ENCODE assay signal across 1 cellular context in the genomic region with DNA sequence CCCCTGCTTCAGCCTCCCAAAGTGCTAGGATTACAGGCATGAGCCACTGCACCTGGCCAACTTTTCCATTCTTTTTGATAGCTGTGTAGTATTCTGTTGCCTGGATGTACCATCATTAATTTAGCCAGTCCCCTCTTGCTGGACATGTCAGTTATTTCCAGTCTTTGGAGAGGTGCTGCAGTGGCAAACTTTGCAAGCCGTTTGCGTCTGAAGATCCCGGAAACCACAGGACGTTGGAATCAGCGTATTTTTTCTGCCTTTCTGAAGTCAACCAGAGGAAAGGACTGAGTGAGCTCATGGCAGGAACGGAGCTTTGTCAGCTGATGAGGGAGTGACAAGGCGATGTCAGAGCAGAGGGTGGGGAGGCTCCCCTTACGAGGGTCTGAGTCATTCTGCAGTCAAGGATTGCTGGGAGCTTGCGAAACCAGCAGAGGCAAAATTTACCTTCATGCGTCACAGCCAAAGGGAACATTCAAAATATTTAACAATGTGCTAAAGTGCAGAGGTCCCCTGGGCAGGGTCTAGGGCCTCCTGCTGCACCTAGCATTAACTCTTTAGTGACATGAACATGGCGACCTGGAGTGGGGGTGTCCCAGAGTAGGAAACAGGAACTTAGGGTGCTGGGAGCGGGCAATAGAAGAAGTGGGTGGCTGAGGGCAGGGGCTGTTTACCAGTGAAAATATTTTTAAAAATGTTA.
A peak's percentile ranks its signal among the peaks of the same experiment; 100 is the strongest.
TF ChIP-seq lines count a peak whose summit lies in the region.

No MANE protein-coding gene starts in this region.

TF ChIP-seq in HepG2, 621 proteins besides CTCF, POLR2A, EP300 and RAD21 (continued from another document and continues in another):
- TF ChIP-seq PHB2 (IDR thresholded peaks at IDR 0.05; ENCODE audit: partially characterized antibody) (no peak), ZNF17 (CRISPR knock-in tag; IDR thresholded peaks at IDR 0.05) (no peak), FIP1L1 (IDR thresholded peaks at IDR 0.05; ENCODE audit: borderline replicate concordance, insufficient read depth, low read depth, low read length) (no peak), ZNF12 (CRISPR knock-in tag; IDR thresholded peaks at IDR 0.05) (peak; percentile 64; the same call in 1 of the 2 replicates), POLR2AphosphoS2 (IDR thresholded peaks at IDR 0.05; ENCODE audit: low read depth, low read length) (no peak), FOXK2 (IDR thresholded peaks at IDR 0.05) (no peak), ZNF816 (CRISPR knock-in tag; IDR thresholded peaks at IDR 0.05; ENCODE audit: borderline replicate concordance) (peak; percentile 80; the same call in 1 of the 2 replicates), SMARCE1 (IDR thresholded peaks at IDR 0.05; ENCODE audit: borderline replicate concordance) (no peak), ZNF782 (CRISPR knock-in tag; IDR thresholded peaks at IDR 0.05; ENCODE audit: borderline replicate concordance) (no peak; the same call in 1 of the 2 replicates), HMG20B (CRISPR knock-in tag; conservative IDR thresholded peaks at IDR 0.05) (peak; percentile 63; the same call in 1 of the 2 replicates), MLLT10 (CRISPR knock-in tag; IDR thresholded peaks at IDR 0.05) (no peak), TAF15 (IDR thresholded peaks at IDR 0.05; ENCODE audit: low read depth, low read length, poor library complexity, severe bottlenecking) (no peak), FLYWCH1 (CRISPR knock-in tag; IDR thresholded peaks at IDR 0.05) (no peak), HES4 (CRISPR knock-in tag; IDR thresholded peaks at IDR 0.05; ENCODE audit: borderline replicate concordance) (no peak), ZNF766 (CRISPR knock-in tag; IDR thresholded peaks at IDR 0.05; ENCODE audit: borderline replicate concordance) (peak; percentile 59), ZNF383 (CRISPR knock-in tag; IDR thresholded peaks at IDR 0.05; ENCODE audit: borderline replicate concordance) (no peak), FOXK1 (CRISPR knock-in tag; IDR thresholded peaks at IDR 0.05; ENCODE audit: borderline replicate concordance, low read depth) (peak; percentile 61; the same call in 1 of the 2 replicates), ELF1 (CRISPR knock-in tag; IDR thresholded peaks at IDR 0.05) (peak; percentile 55; the same call in 1 of the 2 replicates), ZNF652 (CRISPR knock-in tag; IDR thresholded peaks at IDR 0.05; ENCODE audit: borderline replicate concordance, low read depth) (peak; percentile 100), SMAD3 (CRISPR knock-in tag; IDR thresholded peaks at IDR 0.05) (peak; percentile 85; the same call in 1 of the 2 replicates), ASH2L (IDR thresholded peaks at IDR 0.05; ENCODE audit: insufficient read length, low read depth, low read length) (peak; percentile 64), GLI4 (CRISPR knock-in tag; IDR thresholded peaks at IDR 0.05; ENCODE audit: borderline replicate concordance) (no peak), ESRRA (CRISPR knock-in tag; IDR thresholded peaks at IDR 0.05; ENCODE audit: low read depth) (peak; percentile 78), SPEN (CRISPR knock-in tag; IDR thresholded peaks at IDR 0.05; ENCODE audit: low read depth) (peak; percentile 80; the same call in 1 of the 2 replicates), ZNF569 (CRISPR knock-in tag; IDR thresholded peaks at IDR 0.05; ENCODE audit: borderline replicate concordance) (no peak), JUN (CRISPR knock-in tag; IDR thresholded peaks at IDR 0.05) (peak; percentile 94; the same call in 1 of the 2 replicates), NCOA2 (CRISPR knock-in tag; IDR thresholded peaks at IDR 0.05) (peak; percentile 87), NR2F1 (CRISPR knock-in tag; IDR thresholded peaks at IDR 0.05) (peak; percentile 14 to 52; a peak in 2 of 4 replicates), ZNF780A (CRISPR knock-in tag; IDR thresholded peaks at IDR 0.05) (0 out of 2 replicates have a peak, but pooled peaks have one; percentile 38), NAIF1 (CRISPR knock-in tag; IDR thresholded peaks at IDR 0.05; ENCODE audit: borderline replicate concordance) (no peak), ZFP36L2 (CRISPR knock-in tag; IDR thresholded peaks at IDR 0.05) (no peak), PITX1 (CRISPR knock-in tag; IDR thresholded peaks at IDR 0.05) (peak; percentile 74; the same call in 1 of the 2 replicates), EED (CRISPR knock-in tag; IDR thresholded peaks at IDR 0.05) (no peak), ZNF354B (CRISPR knock-in tag; IDR thresholded peaks at IDR 0.05) (no peak)
- TF ChIP-seq, protein P1, sequence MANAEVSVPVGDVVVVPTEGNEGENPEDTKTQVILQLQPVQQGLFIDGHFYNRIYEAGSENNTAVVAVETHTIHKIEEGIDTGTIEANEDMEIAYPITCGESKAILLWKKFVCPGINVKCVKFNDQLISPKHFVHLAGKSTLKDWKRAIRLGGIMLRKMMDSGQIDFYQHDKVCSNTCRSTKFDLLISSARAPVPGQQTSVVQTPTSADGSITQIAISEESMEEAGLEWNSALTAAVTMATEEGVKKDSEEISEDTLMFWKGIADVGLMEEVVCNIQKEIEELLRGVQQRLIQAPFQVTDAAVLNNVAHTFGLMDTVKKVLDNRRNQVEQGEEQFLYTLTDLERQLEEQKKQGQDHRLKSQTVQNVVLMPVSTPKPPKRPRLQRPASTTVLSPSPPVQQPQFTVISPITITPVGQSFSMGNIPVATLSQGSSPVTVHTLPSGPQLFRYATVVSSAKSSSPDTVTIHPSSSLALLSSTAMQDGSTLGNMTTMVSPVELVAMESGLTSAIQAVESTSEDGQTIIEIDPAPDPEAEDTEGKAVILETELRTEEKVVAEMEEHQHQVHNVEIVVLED (CRISPR knock-in tag; IDR thresholded peaks at IDR 0.05; ENCODE audit: borderline replicate concordance): no peak
- TF ChIP-seq, protein P2, sequence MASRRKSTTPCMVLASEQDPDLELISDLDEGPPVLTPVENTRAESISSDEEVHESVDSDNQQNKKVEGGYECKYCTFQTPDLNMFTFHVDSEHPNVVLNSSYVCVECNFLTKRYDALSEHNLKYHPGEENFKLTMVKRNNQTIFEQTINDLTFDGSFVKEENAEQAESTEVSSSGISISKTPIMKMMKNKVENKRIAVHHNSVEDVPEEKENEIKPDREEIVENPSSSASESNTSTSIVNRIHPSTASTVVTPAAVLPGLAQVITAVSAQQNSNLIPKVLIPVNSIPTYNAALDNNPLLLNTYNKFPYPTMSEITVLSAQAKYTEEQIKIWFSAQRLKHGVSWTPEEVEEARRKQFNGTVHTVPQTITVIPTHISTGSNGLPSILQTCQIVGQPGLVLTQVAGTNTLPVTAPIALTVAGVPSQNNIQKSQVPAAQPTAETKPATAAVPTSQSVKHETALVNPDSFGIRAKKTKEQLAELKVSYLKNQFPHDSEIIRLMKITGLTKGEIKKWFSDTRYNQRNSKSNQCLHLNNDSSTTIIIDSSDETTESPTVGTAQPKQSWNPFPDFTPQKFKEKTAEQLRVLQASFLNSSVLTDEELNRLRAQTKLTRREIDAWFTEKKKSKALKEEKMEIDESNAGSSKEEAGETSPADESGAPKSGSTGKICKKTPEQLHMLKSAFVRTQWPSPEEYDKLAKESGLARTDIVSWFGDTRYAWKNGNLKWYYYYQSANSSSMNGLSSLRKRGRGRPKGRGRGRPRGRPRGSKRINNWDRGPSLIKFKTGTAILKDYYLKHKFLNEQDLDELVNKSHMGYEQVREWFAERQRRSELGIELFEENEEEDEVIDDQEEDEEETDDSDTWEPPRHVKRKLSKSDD (CRISPR knock-in tag; IDR thresholded peaks at IDR 0.05; ENCODE audit: low read depth): peak; percentile 93
- TF ChIP-seq, protein P3, sequence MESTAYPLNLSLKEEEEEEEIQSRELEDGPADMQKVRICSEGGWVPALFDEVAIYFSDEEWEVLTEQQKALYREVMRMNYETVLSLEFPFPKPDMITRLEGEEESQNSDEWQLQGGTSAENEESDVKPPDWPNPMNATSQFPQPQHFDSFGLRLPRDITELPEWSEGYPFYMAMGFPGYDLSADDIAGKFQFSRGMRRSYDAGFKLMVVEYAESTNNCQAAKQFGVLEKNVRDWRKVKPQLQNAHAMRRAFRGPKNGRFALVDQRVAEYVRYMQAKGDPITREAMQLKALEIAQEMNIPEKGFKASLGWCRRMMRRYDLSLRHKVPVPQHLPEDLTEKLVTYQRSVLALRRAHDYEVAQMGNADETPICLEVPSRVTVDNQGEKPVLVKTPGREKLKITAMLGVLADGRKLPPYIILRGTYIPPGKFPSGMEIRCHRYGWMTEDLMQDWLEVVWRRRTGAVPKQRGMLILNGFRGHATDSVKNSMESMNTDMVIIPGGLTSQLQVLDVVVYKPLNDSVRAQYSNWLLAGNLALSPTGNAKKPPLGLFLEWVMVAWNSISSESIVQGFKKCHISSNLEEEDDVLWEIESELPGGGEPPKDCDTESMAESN (CRISPR knock-in tag; conservative IDR thresholded peaks at IDR 0.05): peak; percentile 61; the same call in 1 of the 2 replicates
- TF ChIP-seq, protein P4, sequence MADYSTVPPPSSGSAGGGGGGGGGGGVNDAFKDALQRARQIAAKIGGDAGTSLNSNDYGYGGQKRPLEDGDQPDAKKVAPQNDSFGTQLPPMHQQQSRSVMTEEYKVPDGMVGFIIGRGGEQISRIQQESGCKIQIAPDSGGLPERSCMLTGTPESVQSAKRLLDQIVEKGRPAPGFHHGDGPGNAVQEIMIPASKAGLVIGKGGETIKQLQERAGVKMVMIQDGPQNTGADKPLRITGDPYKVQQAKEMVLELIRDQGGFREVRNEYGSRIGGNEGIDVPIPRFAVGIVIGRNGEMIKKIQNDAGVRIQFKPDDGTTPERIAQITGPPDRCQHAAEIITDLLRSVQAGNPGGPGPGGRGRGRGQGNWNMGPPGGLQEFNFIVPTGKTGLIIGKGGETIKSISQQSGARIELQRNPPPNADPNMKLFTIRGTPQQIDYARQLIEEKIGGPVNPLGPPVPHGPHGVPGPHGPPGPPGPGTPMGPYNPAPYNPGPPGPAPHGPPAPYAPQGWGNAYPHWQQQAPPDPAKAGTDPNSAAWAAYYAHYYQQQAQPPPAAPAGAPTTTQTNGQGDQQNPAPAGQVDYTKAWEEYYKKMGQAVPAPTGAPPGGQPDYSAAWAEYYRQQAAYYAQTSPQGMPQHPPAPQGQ (CRISPR knock-in tag; IDR thresholded peaks at IDR 0.05; ENCODE audit: borderline replicate concordance): no peak
- TF ChIP-seq, protein P5, sequence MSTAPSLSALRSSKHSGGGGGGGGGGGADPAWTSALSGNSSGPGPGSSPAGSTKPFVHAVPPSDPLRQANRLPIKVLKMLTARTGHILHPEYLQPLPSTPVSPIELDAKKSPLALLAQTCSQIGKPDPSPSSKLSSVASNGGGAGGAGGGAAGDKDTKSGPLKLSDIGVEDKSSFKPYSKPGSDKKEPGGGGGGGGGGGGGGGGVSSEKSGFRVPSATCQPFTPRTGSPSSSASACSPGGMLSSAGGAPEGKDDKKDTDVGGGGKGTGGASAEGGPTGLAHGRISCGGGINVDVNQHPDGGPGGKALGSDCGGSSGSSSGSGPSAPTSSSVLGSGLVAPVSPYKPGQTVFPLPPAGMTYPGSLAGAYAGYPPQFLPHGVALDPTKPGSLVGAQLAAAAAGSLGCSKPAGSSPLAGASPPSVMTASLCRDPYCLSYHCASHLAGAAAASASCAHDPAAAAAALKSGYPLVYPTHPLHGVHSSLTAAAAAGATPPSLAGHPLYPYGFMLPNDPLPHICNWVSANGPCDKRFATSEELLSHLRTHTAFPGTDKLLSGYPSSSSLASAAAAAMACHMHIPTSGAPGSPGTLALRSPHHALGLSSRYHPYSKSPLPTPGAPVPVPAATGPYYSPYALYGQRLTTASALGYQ (CRISPR knock-in tag; IDR thresholded peaks at IDR 0.05): peak; percentile 83
- TF ChIP-seq, protein P6, sequence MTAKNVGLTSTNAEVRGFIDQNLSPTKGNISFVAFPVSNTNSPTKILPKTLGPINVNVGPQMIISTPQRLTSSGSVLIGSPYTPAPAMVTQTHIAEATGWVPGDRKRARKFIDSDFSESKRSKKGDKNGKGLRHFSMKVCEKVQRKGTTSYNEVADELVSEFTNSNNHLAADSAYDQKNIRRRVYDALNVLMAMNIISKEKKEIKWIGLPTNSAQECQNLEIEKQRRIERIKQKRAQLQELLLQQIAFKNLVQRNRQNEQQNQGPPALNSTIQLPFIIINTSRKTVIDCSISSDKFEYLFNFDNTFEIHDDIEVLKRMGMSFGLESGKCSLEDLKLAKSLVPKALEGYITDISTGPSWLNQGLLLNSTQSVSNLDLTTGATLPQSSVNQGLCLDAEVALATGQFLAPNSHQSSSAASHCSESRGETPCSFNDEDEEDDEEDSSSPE (CRISPR knock-in tag; IDR thresholded peaks at IDR 0.05): no peak
- TF ChIP-seq, protein P7, sequence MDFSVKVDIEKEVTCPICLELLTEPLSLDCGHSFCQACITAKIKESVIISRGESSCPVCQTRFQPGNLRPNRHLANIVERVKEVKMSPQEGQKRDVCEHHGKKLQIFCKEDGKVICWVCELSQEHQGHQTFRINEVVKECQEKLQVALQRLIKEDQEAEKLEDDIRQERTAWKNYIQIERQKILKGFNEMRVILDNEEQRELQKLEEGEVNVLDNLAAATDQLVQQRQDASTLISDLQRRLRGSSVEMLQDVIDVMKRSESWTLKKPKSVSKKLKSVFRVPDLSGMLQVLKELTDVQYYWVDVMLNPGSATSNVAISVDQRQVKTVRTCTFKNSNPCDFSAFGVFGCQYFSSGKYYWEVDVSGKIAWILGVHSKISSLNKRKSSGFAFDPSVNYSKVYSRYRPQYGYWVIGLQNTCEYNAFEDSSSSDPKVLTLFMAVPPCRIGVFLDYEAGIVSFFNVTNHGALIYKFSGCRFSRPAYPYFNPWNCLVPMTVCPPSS (IDR thresholded peaks at IDR 0.05): no peak
- TF ChIP-seq, protein P8, sequence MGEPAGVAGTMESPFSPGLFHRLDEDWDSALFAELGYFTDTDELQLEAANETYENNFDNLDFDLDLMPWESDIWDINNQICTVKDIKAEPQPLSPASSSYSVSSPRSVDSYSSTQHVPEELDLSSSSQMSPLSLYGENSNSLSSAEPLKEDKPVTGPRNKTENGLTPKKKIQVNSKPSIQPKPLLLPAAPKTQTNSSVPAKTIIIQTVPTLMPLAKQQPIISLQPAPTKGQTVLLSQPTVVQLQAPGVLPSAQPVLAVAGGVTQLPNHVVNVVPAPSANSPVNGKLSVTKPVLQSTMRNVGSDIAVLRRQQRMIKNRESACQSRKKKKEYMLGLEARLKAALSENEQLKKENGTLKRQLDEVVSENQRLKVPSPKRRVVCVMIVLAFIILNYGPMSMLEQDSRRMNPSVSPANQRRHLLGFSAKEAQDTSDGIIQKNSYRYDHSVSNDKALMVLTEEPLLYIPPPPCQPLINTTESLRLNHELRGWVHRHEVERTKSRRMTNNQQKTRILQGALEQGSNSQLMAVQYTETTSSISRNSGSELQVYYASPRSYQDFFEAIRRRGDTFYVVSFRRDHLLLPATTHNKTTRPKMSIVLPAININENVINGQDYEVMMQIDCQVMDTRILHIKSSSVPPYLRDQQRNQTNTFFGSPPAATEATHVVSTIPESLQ (CRISPR knock-in tag; conservative IDR thresholded peaks at IDR 0.05): 0 out of 2 replicates have a peak, but pooled peaks have one; percentile 27
- TF ChIP-seq, protein P9, sequence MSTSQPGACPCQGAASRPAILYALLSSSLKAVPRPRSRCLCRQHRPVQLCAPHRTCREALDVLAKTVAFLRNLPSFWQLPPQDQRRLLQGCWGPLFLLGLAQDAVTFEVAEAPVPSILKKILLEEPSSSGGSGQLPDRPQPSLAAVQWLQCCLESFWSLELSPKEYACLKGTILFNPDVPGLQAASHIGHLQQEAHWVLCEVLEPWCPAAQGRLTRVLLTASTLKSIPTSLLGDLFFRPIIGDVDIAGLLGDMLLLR (CRISPR knock-in tag; IDR thresholded peaks at IDR 0.05): no peak
- TF ChIP-seq, protein P10, sequence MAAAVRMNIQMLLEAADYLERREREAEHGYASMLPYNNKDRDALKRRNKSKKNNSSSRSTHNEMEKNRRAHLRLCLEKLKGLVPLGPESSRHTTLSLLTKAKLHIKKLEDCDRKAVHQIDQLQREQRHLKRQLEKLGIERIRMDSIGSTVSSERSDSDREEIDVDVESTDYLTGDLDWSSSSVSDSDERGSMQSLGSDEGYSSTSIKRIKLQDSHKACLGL (CRISPR knock-in tag; IDR thresholded peaks at IDR 0.05): no peak
- TF ChIP-seq, protein P11, sequence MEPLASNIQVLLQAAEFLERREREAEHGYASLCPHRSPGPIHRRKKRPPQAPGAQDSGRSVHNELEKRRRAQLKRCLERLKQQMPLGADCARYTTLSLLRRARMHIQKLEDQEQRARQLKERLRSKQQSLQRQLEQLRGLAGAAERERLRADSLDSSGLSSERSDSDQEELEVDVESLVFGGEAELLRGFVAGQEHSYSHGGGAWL (CRISPR knock-in tag; IDR thresholded peaks at IDR 0.05): no peak
